ENCODE assay signal across 17 cellular contexts in genomic region chrX:150752124-150752523, GRCh38. TPM values are rescaled to one million over a fixed set of nuclear protein-coding genes. Genes with fewer than 3 reads are reported as not detected.
A peak's percentile ranks its signal among the peaks of the same experiment; 100 is the strongest.
DNase-seq lines count a peak whose midpoint lies in the region; ATAC-seq and TF ChIP-seq lines count a peak whose summit lies in the region.
"Had no signal": no experiment of that assay in that cellular context is flagged by ENCODE, and none has a peak within 500 bp of the region (broad histone marks: within the 10 kb centered on the region; RNA-seq: fewer than 3 reads in every experiment).

No MANE protein-coding gene starts in this region.

- H4K20me1 ChIP-seq in IMR-90 (ENCODE audit: insufficient read depth, low read length) (no peaks in the 10 kb centered on the region), osteoblast (ENCODE audit: insufficient read depth, low read length) (no peaks in the 10 kb centered on the region)

- ATAC-seq in Right ventricle myocardium superior (ENCODE audit: poor library complexity) (peak; percentile 60), IMR-90 (ENCODE audit: low read depth) (no peak)
- ATAC-seq: GM23338 had no signal

- CTCF ChIA-PET in IMR-90 (lab: Yijun Ruan, JAX): no interaction called here

- H4K91ac ChIP-seq in IMR-90 (ENCODE audit: insufficient read depth, low read depth, low read length): no peak overlapping the region

- no peak overlapping the region for H3K4me3 ChIP-seq in IMR-90 (ENCODE audit: insufficient read depth, low read depth, low read length)
- H3K4me3 ChIP-seq in osteoblast (ENCODE audit: insufficient read depth, low read length): no peak overlapping the region
- H3K4me3 ChIP-seq: GM23338 had no signal

- H3K27ac ChIP-seq in IMR-90 (ENCODE audit: insufficient read depth, low read length) (no peak overlapping the region), osteoblast (ENCODE audit: low read depth, low read length) (no peak overlapping the region)
- H3K27ac ChIP-seq: C4-2B had no signal

- no peak overlapping the region for H2BK120ac ChIP-seq in IMR-90 (ENCODE audit: low read depth, low read length)

- no peak overlapping the region for H3K56ac ChIP-seq in IMR-90 (ENCODE audit: extremely low read depth, insufficient read depth, low read length)

- in situ Hi-C loops in IMR-90 (cut with MboI; ENCODE audit: low sequenced_read_pairs): no loop called here

- no peak overlapping the region for H2AK9ac ChIP-seq in IMR-90 (replicated peaks; ENCODE audit: low read depth, low read length, poor library complexity)

- H2AFZ ChIP-seq in IMR-90 (replicated peaks; ENCODE audit: low read length, poor library complexity): no peak overlapping the region
- H2AFZ ChIP-seq in osteoblast (ENCODE audit: low read length): no peak overlapping the region
- H2AFZ ChIP-seq: GM23338 had no signal

- TF ChIP-seq RAD21 in IMR-90 (IDR thresholded peaks at IDR 0.05; ENCODE audit: low read length): no peak

- dilution Hi-C loops in IMR-90 (cut with HindIII; ENCODE audit: low sequenced_read_pairs, unreplicated experiment): no loop called here

- intact Hi-C loops in Right ventricle myocardium superior (cut with DNase I): no loop called here
- intact Hi-C loops in cardiac septum (cut with DNase I): no loop called here
- intact Hi-C loops in IMR-90 (cut with micrococcal nuclease): no loop called here

- POLR2A ChIA-PET in IMR-90 (lab: Charles Lee; ENCODE audit: unreplicated experiment): no interaction called here

- H3K4me2 ChIP-seq in IMR-90 (ENCODE audit: low read depth, low read length) (no peak overlapping the region), osteoblast (ENCODE audit: insufficient read depth, low read length) (no peak overlapping the region)
- H3K4me2 ChIP-seq: GM23338 had no signal

- no peaks in the 10 kb centered on the region for H3K79me2 ChIP-seq in osteoblast (ENCODE audit: insufficient read depth, low read length)

- WGBS in IMR-90 (ENCODE audit: extremely low coverage in 2 of 2, insufficient read length in 1 of 2), 2 experiments: no CpG with 5 or more reads among the region's 3 CpGs

- H3K9ac ChIP-seq in IMR-90 (ENCODE audit: low read depth, low read length): no peak overlapping the region

- no peak overlapping the region for H3K18ac ChIP-seq in IMR-90 (ENCODE audit: low read depth, low read length)

- H3K4ac ChIP-seq in IMR-90 (ENCODE audit: low read depth, low read length): no peak overlapping the region

- no peaks in the 10 kb centered on the region for H3K4me1 ChIP-seq in IMR-90 (ENCODE audit: control insufficient read depth, insufficient read depth, low read length)
- no peaks in the 10 kb centered on the region for H3K4me1 ChIP-seq in osteoblast (ENCODE audit: insufficient read depth, low read length)
- H3K4me1 ChIP-seq: Caco-2 had no signal

- TF ChIP-seq CTCF in IMR-90 (conservative IDR thresholded peaks at IDR 0.05; ENCODE audit: low read depth, low read length) (no peak), osteoblast (IDR thresholded peaks at IDR 0.05; ENCODE audit: extremely low read depth, low read depth, low read length) (no peak)

- no peak overlapping the region for H2AK5ac ChIP-seq in IMR-90 (ENCODE audit: low read depth, low read length)

- no peak overlapping the region for H2BK5ac ChIP-seq in IMR-90 (ENCODE audit: low read depth, low read length, poor library complexity, severe bottlenecking)

- no peak overlapping the region for H3K14ac ChIP-seq in IMR-90 (replicated peaks; ENCODE audit: low read depth, low read length)

- no peaks in the 10 kb centered on the region for H3K79me1 ChIP-seq in IMR-90 (ENCODE audit: low read depth in 1 of 2, low read length in 2 of 2)

- no peaks in the 10 kb centered on the region for H3K27me3 ChIP-seq in IMR-90 (ENCODE audit: control insufficient read depth, insufficient read depth, low read length)
- H3K27me3 ChIP-seq in osteoblast (ENCODE audit: insufficient read depth, low read length): no peaks in the 10 kb centered on the region

- no peak overlapping the region for H4K8ac ChIP-seq in IMR-90 (ENCODE audit: low read depth in 2 of 2, low read length in 2 of 2)

- BruUV-seq in IMR-90 (replicated peaks; lab: Mats Ljungman, UMichigan): no TSS peak

- no peaks in the 10 kb centered on the region for H3K9me1 ChIP-seq in IMR-90 (ENCODE audit: insufficient read depth, low read length)

- no peak overlapping the region for H4K5ac ChIP-seq in IMR-90 (ENCODE audit: low read depth, low read length)

- H2BK15ac ChIP-seq in IMR-90 (ENCODE audit: low read depth, low read length): no peak overlapping the region

- H2BK20ac ChIP-seq in IMR-90 (ENCODE audit: low read depth, low read length): no peak overlapping the region

- no peak for TF ChIP-seq POLR2A in IMR-90 (IDR thresholded peaks at IDR 0.05; ENCODE audit: low read depth, low read length)

- H3K23ac ChIP-seq in IMR-90 (ENCODE audit: low read depth, low read length): no peak overlapping the region

- DNase-seq in Right ventricle myocardium superior: no peak
- no peak for DNase-seq in cardiac septum (ENCODE audit: low spot score)
- peak; percentile 19 for DNase-seq in IMR-90
- DNase-seq in fibroblast of peridontal ligament (ENCODE audit: extremely low read depth): peak; percentile 44
- peak; percentile 56 for DNase-seq in osteoblast (ENCODE audit: insufficient read length, low spot score, missing footprints)
- DNase-seq in activated gamma-delta T cell (lab: John Stamatoyannopoulos, UW): no peak
- DNase-seq in occipital lobe (lab: John Stamatoyannopoulos, UW): no peak
- DNase-seq: ACHN; AML-193; Caco-2; CD4-positive, alpha-beta T cell; DMS153; DMS79; GDM1; HCEC 1CT had no signal

- peaks cover 13% of the 10 kb centered on the region; the same call in 1 of the 2 replicates for H3K36me3 ChIP-seq in IMR-90 (ENCODE audit: control insufficient read depth, insufficient read depth, low read length)
- H3K36me3 ChIP-seq in osteoblast (ENCODE audit: insufficient read depth, low read length): peaks cover 9% of the 10 kb centered on the region

- no peaks in the 10 kb centered on the region for H3K9me3 ChIP-seq in IMR-90 (ENCODE audit: control insufficient read depth, insufficient read depth, low read length)
- no peaks in the 10 kb centered on the region for H3K9me3 ChIP-seq in osteoblast (ENCODE audit: low read depth, low read length)
- H3K9me3 ChIP-seq: Caco-2 had no signal

TF ChIP-seq in IMR-90, 13 proteins besides CTCF, POLR2A, EP300 and RAD21:
- TF ChIP-seq ELK1 (IDR thresholded peaks at IDR 0.05; ENCODE audit: borderline replicate concordance, low read depth, low read length): no peak

RNA-seq across cellular contexts. Expression of gene MTMR1, which starts 58.9 kb away (rescaled TPM):
- total RNA-seq in Right ventricle myocardium superior (17.9 TPM), cardiac septum (21.7 TPM), IMR-90 (2012; rRNA removed) (19.0 and 22.8 TPM in 2 replicates), osteoblast (16.5 and 17.0 TPM in 2 replicates), occipital lobe (29.0 TPM)
- polyA plus RNA-seq in IMR-90 (2012; rRNA removed): 24.2 and 28.8 TPM in 2 replicates
- 11.8 and 12.6 TPM in 2 replicates for polyA plus RNA-seq in IMR-90 (2012; cell fraction: cytosol; rRNA removed)
- polyA plus RNA-seq in IMR-90 (2012; cell fraction: nucleus; rRNA removed; ENCODE audit: low replicate concordance): 74.1 and 165 TPM in 2 replicates

Comparison
In these comparisons a context has a peak if more than half of its experiments do, and no peak if none do; other contexts are left out.
1. DNase-seq: peak in IMR-90 (single experiment), fibroblast of peridontal ligament (single experiment) and osteoblast (single experiment); none in Right ventricle myocardium superior (single experiment), cardiac septum (single experiment), activated gamma-delta T cell (single experiment) and occipital lobe (single experiment).